In the genomic region with DNA sequence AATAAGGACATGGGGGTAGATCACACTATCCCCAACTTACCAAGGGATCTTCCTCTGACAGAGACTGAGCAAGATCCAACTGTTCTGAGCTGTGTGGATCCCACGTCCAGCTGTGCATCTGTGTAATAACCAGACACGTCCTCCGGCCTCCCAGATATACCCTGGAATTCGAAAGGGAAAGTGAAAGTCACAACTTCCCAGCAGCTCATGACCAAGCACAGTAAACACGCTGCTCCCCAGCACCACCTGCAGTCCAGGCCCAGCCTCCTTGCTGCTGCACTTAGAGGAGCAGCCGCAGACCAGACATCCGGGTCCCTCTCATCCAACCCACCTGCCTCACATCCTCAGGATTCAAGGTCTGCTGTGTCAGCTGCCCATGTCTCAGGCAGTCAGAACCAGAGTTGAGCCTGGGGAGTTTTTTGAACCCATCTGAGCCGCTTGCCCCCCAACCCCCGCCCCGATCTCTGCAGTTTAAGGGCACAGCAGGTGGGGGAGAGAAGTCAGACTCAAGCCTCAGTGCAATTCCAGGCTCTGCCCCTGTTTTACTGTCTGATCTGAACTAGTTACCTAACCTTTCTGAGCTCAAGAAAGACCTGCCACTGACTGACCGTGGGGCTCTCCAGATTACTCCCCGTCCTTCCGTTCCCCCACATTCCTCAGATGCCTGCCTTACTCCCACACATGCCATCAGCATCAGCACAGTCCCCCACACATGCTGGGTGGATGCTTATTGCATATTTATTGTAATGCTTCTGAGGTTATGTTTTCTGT, we compare ENCODE assay signal across 1 cellular context.
TF ChIP-seq lines count a peak whose summit lies in the region.

A gene with protein sequence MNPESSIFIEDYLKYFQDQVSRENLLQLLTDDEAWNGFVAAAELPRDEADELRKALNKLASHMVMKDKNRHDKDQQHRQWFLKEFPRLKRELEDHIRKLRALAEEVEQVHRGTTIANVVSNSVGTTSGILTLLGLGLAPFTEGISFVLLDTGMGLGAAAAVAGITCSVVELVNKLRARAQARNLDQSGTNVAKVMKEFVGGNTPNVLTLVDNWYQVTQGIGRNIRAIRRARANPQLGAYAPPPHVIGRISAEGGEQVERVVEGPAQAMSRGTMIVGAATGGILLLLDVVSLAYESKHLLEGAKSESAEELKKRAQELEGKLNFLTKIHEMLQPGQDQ (minus strand): TSS at position 127 of the 771 bp plus-strand sequence. CDS start 6,365 bp downstream, outside the sequence.

TF ChIP-seq in HepG2, 621 proteins besides CTCF, POLR2A, EP300 and RAD21 (continued from another document and continues in another):
- TF ChIP-seq, protein P1, sequence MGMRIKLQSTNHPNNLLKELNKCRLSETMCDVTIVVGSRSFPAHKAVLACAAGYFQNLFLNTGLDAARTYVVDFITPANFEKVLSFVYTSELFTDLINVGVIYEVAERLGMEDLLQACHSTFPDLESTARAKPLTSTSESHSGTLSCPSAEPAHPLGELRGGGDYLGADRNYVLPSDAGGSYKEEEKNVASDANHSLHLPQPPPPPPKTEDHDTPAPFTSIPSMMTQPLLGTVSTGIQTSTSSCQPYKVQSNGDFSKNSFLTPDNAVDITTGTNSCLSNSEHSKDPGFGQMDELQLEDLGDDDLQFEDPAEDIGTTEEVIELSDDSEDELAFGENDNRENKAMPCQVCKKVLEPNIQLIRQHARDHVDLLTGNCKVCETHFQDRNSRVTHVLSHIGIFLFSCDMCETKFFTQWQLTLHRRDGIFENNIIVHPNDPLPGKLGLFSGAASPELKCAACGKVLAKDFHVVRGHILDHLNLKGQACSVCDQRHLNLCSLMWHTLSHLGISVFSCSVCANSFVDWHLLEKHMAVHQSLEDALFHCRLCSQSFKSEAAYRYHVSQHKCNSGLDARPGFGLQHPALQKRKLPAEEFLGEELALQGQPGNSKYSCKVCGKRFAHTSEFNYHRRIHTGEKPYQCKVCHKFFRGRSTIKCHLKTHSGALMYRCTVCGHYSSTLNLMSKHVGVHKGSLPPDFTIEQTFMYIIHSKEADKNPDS (CRISPR knock-in tag; IDR thresholded peaks at IDR 0.05): no peak
- TF ChIP-seq ZNF839 (CRISPR knock-in tag; IDR thresholded peaks at IDR 0.05; ENCODE audit: borderline replicate concordance): no peak
- TF ChIP-seq, protein P2, sequence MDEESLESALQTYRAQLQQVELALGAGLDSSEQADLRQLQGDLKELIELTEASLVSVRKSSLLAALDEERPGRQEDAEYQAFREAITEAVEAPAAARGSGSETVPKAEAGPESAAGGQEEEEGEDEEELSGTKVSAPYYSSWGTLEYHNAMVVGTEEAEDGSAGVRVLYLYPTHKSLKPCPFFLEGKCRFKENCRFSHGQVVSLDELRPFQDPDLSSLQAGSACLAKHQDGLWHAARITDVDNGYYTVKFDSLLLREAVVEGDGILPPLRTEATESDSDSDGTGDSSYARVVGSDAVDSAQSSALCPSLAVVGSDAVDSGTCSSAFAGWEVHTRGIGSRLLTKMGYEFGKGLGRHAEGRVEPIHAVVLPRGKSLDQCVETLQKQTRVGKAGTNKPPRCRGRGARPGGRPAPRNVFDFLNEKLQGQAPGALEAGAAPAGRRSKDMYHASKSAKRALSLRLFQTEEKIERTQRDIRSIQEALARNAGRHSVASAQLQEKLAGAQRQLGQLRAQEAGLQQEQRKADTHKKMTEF (CRISPR knock-in tag; IDR thresholded peaks at IDR 0.05): peak; percentile 68
- TF ChIP-seq, protein P3, sequence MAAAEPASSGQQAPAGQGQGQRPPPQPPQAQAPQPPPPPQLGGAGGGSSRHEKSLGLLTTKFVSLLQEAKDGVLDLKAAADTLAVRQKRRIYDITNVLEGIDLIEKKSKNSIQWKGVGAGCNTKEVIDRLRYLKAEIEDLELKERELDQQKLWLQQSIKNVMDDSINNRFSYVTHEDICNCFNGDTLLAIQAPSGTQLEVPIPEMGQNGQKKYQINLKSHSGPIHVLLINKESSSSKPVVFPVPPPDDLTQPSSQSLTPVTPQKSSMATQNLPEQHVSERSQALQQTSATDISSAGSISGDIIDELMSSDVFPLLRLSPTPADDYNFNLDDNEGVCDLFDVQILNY (CRISPR knock-in tag; conservative IDR thresholded peaks at IDR 0.05): no peak
- TF ChIP-seq ZNF777 (CRISPR knock-in tag; IDR thresholded peaks at IDR 0.05): no peak
- TF ChIP-seq, protein P4, sequence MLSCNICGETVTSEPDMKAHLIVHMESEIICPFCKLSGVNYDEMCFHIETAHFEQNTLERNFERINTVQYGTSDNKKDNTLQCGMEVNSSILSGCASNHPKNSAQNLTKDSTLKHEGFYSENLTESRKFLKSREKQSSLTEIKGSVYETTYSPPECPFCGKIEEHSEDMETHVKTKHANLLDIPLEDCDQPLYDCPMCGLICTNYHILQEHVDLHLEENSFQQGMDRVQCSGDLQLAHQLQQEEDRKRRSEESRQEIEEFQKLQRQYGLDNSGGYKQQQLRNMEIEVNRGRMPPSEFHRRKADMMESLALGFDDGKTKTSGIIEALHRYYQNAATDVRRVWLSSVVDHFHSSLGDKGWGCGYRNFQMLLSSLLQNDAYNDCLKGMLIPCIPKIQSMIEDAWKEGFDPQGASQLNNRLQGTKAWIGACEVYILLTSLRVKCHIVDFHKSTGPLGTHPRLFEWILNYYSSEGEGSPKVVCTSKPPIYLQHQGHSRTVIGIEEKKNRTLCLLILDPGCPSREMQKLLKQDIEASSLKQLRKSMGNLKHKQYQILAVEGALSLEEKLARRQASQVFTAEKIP (CRISPR knock-in tag; IDR thresholded peaks at IDR 0.05; ENCODE audit: borderline replicate concordance): no peak
- TF ChIP-seq ZNF501 (CRISPR knock-in tag; IDR thresholded peaks at IDR 0.05): no peak
- no peak for TF ChIP-seq GTF3A (CRISPR knock-in tag; conservative IDR thresholded peaks at IDR 0.05)
- TF ChIP-seq ZNF292 (CRISPR knock-in tag; IDR thresholded peaks at IDR 0.05; ENCODE audit: borderline replicate concordance, low read depth): peak; percentile 93; the same call in 1 of the 2 replicates
- TF ChIP-seq MED13 (CRISPR knock-in tag; IDR thresholded peaks at IDR 0.05): no peak
- TF ChIP-seq, protein P5, sequence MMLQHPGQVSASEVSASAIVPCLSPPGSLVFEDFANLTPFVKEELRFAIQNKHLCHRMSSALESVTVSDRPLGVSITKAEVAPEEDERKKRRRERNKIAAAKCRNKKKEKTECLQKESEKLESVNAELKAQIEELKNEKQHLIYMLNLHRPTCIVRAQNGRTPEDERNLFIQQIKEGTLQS (CRISPR knock-in tag; IDR thresholded peaks at IDR 0.05): peak; percentile 48; the same call in 1 of the 2 replicates
- TF ChIP-seq, protein P6, sequence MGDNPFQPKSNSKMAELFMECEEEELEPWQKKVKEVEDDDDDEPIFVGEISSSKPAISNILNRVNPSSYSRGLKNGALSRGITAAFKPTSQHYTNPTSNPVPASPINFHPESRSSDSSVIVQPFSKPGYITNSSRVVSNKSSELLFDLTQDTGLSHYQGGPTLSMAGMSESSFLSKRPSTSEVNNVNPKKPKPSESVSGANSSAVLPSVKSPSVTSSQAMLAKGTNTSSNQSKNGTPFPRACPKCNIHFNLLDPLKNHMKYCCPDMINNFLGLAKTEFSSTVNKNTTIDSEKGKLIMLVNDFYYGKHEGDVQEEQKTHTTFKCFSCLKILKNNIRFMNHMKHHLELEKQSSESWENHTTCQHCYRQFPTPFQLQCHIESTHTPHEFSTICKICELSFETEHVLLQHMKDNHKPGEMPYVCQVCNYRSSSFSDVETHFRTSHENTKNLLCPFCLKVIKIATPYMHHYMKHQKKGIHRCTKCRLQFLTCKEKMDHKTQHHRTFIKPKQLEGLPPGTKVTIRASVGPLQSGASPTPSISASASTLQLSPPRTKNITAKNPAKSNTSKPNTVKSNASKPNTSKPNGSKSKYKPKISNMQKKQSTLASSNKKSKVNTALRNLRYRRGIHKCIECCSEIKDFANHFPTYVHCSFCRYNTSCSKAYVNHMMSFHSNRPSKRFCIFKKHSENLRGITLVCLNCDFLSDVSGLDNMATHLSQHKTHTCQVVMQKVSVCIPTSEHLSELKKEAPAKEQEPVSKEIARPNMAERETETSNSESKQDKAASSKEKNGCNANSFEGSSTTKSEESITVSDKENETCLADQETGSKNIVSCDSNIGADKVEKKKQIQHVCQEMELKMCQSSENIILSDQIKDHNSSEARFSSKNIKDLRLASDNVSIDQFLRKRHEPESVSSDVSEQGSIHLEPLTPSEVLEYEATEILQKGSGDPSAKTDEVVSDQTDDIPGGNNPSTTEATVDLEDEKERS (CRISPR knock-in tag; IDR thresholded peaks at IDR 0.05): peak; percentile 26; the same call in 1 of the 2 replicates
- TF ChIP-seq ZNF577 (CRISPR knock-in tag; IDR thresholded peaks at IDR 0.05; ENCODE audit: borderline replicate concordance, low read depth): no peak
- TF ChIP-seq ZSCAN31 (CRISPR knock-in tag; IDR thresholded peaks at IDR 0.05; ENCODE audit: low read depth): no peak
- TF ChIP-seq, protein P7, sequence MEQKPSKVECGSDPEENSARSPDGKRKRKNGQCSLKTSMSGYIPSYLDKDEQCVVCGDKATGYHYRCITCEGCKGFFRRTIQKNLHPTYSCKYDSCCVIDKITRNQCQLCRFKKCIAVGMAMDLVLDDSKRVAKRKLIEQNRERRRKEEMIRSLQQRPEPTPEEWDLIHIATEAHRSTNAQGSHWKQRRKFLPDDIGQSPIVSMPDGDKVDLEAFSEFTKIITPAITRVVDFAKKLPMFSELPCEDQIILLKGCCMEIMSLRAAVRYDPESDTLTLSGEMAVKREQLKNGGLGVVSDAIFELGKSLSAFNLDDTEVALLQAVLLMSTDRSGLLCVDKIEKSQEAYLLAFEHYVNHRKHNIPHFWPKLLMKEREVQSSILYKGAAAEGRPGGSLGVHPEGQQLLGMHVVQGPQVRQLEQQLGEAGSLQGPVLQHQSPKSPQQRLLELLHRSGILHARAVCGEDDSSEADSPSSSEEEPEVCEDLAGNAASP (CRISPR knock-in tag; IDR thresholded peaks at IDR 0.05; ENCODE audit: borderline replicate concordance): peak; percentile 45; the same call in 1 of the 2 replicates
- TF ChIP-seq ZNF251 (CRISPR knock-in tag; IDR thresholded peaks at IDR 0.05): no peak
- peak; percentile 90 for TF ChIP-seq SPEN (CRISPR knock-in tag; IDR thresholded peaks at IDR 0.05; ENCODE audit: low read depth)
- 0 out of 2 replicates have a peak, but pooled peaks have one; percentile 40 for TF ChIP-seq ZNF564 (CRISPR knock-in tag; IDR thresholded peaks at IDR 0.05)
- 0 out of 2 replicates have a peak, but pooled peaks have one; percentile 31 for TF ChIP-seq KDM5B (CRISPR knock-in tag; IDR thresholded peaks at IDR 0.05; ENCODE audit: borderline replicate concordance)
- TF ChIP-seq ZFX (CRISPR knock-in tag; IDR thresholded peaks at IDR 0.05; ENCODE audit: low read depth): peak; percentile 82
- TF ChIP-seq SP5 (CRISPR knock-in tag; IDR thresholded peaks at IDR 0.05; ENCODE audit: borderline replicate concordance, low read depth): no peak
- TF ChIP-seq KAT2B (IDR thresholded peaks at IDR 0.05; ENCODE audit: borderline replicate concordance, low read depth, low read length): no peak
- TF ChIP-seq, protein P8, sequence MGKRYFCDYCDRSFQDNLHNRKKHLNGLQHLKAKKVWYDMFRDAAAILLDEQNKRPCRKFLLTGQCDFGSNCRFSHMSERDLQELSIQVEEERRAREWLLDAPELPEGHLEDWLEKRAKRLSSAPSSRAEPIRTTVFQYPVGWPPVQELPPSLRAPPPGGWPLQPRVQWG (CRISPR knock-in tag; IDR thresholded peaks at IDR 0.05; ENCODE audit: borderline replicate concordance, low read depth): no peak
- TF ChIP-seq, protein P9, sequence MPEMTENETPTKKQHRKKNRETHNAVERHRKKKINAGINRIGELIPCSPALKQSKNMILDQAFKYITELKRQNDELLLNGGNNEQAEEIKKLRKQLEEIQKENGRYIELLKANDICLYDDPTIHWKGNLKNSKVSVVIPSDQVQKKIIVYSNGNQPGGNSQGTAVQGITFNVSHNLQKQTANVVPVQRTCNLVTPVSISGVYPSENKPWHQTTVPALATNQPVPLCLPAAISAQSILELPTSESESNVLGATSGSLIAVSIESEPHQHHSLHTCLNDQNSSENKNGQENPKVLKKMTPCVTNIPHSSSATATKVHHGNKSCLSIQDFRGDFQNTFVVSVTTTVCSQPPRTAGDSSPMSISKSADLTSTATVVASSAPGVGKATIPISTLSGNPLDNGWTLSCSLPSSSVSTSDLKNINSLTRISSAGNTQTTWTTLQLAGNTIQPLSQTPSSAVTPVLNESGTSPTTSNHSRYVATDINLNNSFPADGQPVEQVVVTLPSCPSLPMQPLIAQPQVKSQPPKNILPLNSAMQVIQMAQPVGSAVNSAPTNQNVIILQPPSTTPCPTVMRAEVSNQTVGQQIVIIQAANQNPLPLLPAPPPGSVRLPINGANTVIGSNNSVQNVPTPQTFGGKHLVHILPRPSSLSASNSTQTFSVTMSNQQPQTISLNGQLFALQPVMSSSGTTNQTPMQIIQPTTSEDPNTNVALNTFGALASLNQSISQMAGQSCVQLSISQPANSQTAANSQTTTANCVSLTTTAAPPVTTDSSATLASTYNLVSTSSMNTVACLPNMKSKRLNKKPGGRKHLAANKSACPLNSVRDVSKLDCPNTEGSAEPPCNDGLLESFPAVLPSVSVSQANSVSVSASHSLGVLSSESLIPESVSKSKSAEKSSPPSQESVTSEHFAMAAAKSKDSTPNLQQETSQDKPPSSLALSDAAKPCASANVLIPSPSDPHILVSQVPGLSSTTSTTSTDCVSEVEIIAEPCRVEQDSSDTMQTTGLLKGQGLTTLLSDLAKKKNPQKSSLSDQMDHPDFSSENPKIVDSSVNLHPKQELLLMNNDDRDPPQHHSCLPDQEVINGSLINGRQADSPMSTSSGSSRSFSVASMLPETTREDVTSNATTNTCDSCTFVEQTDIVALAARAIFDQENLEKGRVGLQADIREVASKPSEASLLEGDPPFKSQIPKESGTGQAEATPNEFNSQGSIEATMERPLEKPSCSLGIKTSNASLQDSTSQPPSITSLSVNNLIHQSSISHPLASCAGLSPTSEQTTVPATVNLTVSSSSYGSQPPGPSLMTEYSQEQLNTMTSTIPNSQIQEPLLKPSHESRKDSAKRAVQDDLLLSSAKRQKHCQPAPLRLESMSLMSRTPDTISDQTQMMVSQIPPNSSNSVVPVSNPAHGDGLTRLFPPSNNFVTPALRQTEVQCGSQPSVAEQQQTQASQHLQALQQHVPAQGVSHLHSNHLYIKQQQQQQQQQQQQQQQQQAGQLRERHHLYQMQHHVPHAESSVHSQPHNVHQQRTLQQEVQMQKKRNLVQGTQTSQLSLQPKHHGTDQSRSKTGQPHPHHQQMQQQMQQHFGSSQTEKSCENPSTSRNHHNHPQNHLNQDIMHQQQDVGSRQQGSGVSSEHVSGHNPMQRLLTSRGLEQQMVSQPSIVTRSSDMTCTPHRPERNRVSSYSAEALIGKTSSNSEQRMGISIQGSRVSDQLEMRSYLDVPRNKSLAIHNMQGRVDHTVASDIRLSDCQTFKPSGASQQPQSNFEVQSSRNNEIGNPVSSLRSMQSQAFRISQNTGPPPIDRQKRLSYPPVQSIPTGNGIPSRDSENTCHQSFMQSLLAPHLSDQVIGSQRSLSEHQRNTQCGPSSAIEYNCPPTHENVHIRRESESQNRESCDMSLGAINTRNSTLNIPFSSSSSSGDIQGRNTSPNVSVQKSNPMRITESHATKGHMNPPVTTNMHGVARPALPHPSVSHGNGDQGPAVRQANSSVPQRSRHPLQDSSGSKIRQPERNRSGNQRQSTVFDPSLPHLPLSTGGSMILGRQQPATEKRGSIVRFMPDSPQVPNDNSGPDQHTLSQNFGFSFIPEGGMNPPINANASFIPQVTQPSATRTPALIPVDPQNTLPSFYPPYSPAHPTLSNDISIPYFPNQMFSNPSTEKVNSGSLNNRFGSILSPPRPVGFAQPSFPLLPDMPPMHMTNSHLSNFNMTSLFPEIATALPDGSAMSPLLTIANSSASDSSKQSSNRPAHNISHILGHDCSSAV (CRISPR knock-in tag; IDR thresholded peaks at IDR 0.05; ENCODE audit: borderline replicate concordance): no peak
- TF ChIP-seq ZNF75D (CRISPR knock-in tag; IDR thresholded peaks at IDR 0.05; ENCODE audit: borderline replicate concordance): no peak
- TF ChIP-seq KDM2A (CRISPR knock-in tag; IDR thresholded peaks at IDR 0.05; ENCODE audit: borderline replicate concordance, low read depth): peak; percentile 78
- no peak for TF ChIP-seq ZNF878 (CRISPR knock-in tag; IDR thresholded peaks at IDR 0.05)
